7 cellular contexts compared by ENCODE assay signal in the genomic region with DNA sequence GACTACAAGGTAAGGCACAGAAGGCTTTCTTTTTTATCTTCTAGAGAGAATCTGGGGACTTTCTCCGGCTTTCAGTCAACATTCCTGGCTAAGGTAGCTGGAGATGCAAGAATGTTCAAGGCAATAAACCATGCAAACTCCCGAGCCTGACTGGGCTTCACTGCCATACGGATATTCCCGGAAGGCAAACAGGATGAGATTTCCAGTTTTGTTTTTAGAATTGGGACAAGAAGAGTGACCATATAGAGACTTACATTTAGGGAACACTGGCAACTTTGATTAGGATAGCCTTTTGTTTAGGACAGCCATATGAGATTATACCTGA. TPM values are rescaled to one million over a fixed set of nuclear protein-coding genes. Genes with fewer than 3 reads are reported as not detected.
DNase-seq lines count a peak whose midpoint lies in the region; ATAC-seq and TF ChIP-seq lines count a peak whose summit lies in the region.

No MANE protein-coding gene starts in this region.

- H3K27ac ChIP-seq in SJCRH30 (no peak overlapping the region; the same call in 1 of the 2 replicates), muscle layer of duodenum (ENCODE audit: low read length) (peak overlapping the region; percentile 95), upper lobe of right lung (peak overlapping the region; percentile 76)

- intact Hi-C loops in upper lobe of right lung (cut with DNase I): no loop called here

- no peaks in the 10 kb centered on the region for H3K36me3 ChIP-seq in SJCRH30
- H3K36me3 ChIP-seq in muscle layer of duodenum (ENCODE audit: control insufficient read depth in 1 of 2, insufficient read depth in 2 of 2, low read length in 2 of 2): peaks cover 0 to 21% of the 10 kb centered on the region in 2 donors
- no peaks in the 10 kb centered on the region for H3K36me3 ChIP-seq in upper lobe of right lung

- H3K4me1 ChIP-seq in SJCRH30: peaks cover 10% of the 10 kb centered on the region; the same call in 1 of the 2 replicates
- H3K4me1 ChIP-seq in muscle layer of duodenum (ENCODE audit: control insufficient read depth in 1 of 2, insufficient read depth in 2 of 2, low read length in 2 of 2): peaks cover 5 to 18% of the 10 kb centered on the region in 2 donors
- peaks cover 10% of the 10 kb centered on the region for H3K4me1 ChIP-seq in upper lobe of right lung

- H3K4me3 ChIP-seq in SJCRH30: peak overlapping the region; percentile 59
- peak overlapping the region; percentile 76 for H3K4me3 ChIP-seq in fibroblast of mammary gland (ENCODE audit: control insufficient read depth, low read depth, low read length)
- peak overlapping the region; percentile 67 to 75 for H3K4me3 ChIP-seq in muscle layer of duodenum (ENCODE audit: low read depth in 1 of 2, low read length in 2 of 2)
- H3K4me3 ChIP-seq in upper lobe of right lung: peak overlapping the region; percentile 59

- no peak for ATAC-seq in upper lobe of right lung
- ATAC-seq in GM19328 (IDR thresholded peaks at IDR 0.05; ENCODE audit: unreplicated experiment): no peak

- TF ChIP-seq CTCF in fibroblast of mammary gland (conservative IDR thresholded peaks at IDR 0.05; ENCODE audit: control insufficient read depth, insufficient read depth, low read depth, low read length) (no peak), upper lobe of right lung (IDR thresholded peaks at IDR 0.05) (no peak)

- DNase-seq in SJCRH30 (no peak), fibroblast of mammary gland (ENCODE audit: low read depth) (no peak), upper lobe of right lung (no peak), NCI-H2196 (lab: John Stamatoyannopoulos, UW; ENCODE audit: unreplicated experiment) (no peak), NCI-H1105 (lab: John Stamatoyannopoulos, UW) (no peak)

- H3K9me3 ChIP-seq in SJCRH30 (replicated peaks) (no peaks in the 10 kb centered on the region), muscle layer of duodenum (ENCODE audit: control insufficient read depth in 1 of 2, low read length in 2 of 2) (no peaks in the 10 kb centered on the region), upper lobe of right lung (no peaks in the 10 kb centered on the region)

- H3K27me3 ChIP-seq in SJCRH30: no peaks in the 10 kb centered on the region
- no peaks in the 10 kb centered on the region for H3K27me3 ChIP-seq in muscle layer of duodenum (ENCODE audit: low read depth, low read length)
- H3K27me3 ChIP-seq in upper lobe of right lung: no peaks in the 10 kb centered on the region

RNA-seq across cellular contexts. Expression of a gene that starts 0.3 kb away (rescaled TPM):
- total RNA-seq in SJCRH30 (2014; rRNA removed; shearing (Covaris generic)): 102 and 113 TPM in 2 replicates
- 213 TPM for total RNA-seq in upper lobe of right lung
